In genomic region chr1:156090822-156091188, GRCh38 we compare ENCODE assay signal across 1 cellular context.
A peak's percentile ranks its signal among the peaks of the same experiment; 100 is the strongest.
TF ChIP-seq lines count a peak whose summit lies in the region.

No MANE protein-coding gene starts in this region.

TF ChIP-seq in GM12878, 131 proteins besides CTCF, POLR2A, EP300 and RAD21:
- TF ChIP-seq NFXL1 (IDR thresholded peaks at IDR 0.05; ENCODE audit: borderline replicate concordance) (no peak), SMC3 (IDR thresholded peaks at IDR 0.05; ENCODE audit: borderline replicate concordance, low read length) (peak; percentile 97), MTA2 (IDR thresholded peaks at IDR 0.05; ENCODE audit: low read depth) (no peak), SMARCA5 (IDR thresholded peaks at IDR 0.05) (peak; percentile 74; the same call in 1 of the 2 replicates), YY1 (IDR thresholded peaks at IDR 0.05; ENCODE audit: low read depth, low read length) (peak; percentile 73), HCFC1 (IDR thresholded peaks at IDR 0.05; ENCODE audit: low read length) (0 out of 2 replicates have a peak, but pooled peaks have one; percentile 11), TCF12 (IDR thresholded peaks at IDR 0.05; ENCODE audit: low read depth, low read length) (0 out of 2 replicates have a peak, but pooled peaks have one; percentile 41), CUX1 (IDR thresholded peaks at IDR 0.05; ENCODE audit: insufficient replicate concordance, low read depth, low read length) (no peak), IRF4 (IDR thresholded peaks at IDR 0.05; ENCODE audit: low read depth, low read length) (0 out of 2 replicates have a peak, but pooled peaks have one; percentile 20), WRNIP1 (IDR thresholded peaks at IDR 0.05; ENCODE audit: borderline replicate concordance, low read depth, low read length) (0 out of 2 replicates have a peak, but pooled peaks have one; percentile 82), IKZF1 (conservative IDR thresholded peaks at IDR 0.05) (peak; percentile 31; the same call in 1 of the 2 replicates), ATF7 (IDR thresholded peaks at IDR 0.05; ENCODE audit: low read depth) (peak; percentile 18; the same call in 1 of the 2 replicates), NBN (IDR thresholded peaks at IDR 0.05) (0 out of 2 replicates have a peak, but pooled peaks have one; percentile 33)
